In the genomic region with DNA sequence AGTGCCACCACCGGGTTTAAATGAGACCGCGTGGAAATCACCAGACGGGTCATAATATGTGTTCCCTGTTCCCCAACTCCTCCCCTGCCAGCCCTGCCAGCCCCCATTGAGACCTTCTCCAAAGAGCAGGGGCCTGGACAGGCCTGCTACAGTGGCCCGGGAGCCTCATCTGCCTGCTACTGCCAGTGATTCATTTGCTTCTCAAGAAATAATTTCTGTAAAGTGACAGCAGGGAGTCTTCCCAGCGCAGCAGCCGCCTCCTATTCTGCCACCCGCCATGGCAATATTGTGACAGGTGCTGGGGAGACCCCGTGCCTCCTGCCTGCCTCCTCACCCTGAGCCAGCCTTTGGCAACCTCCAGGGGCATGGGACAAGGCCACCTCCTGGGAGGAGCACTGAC, we compare ENCODE assay signal across 11 cellular contexts. TPM values are rescaled to one million over a fixed set of nuclear protein-coding genes. Genes with fewer than 3 reads are reported as not detected.
A peak's percentile ranks its signal among the peaks of the same experiment; 100 is the strongest.
DNase-seq lines count a peak whose midpoint lies in the region; ATAC-seq and TF ChIP-seq lines count a peak whose summit lies in the region.
"Had no signal": no experiment of that assay in that cellular context is flagged by ENCODE, and none has a peak within 500 bp of the region (broad histone marks: within the 10 kb centered on the region; RNA-seq: fewer than 3 reads in every experiment).

No MANE protein-coding gene starts in this region.

- CTCF ChIA-PET in Caco-2 (lab: Charles Lee) = no interaction called here

- H3K27me3 ChIP-seq in RWPE2 (ENCODE audit: insufficient read depth, poor library complexity, severe bottlenecking) (no peaks in the 10 kb centered on the region), Caco-2 (replicated peaks; ENCODE audit: control insufficient read depth, insufficient read depth, low read length) (no peaks in the 10 kb centered on the region)
- no peaks in the 10 kb centered on the region for H3K27me3 ChIP-seq in effector memory CD4-positive, alpha-beta T cell (replicated peaks; ENCODE audit: control insufficient read depth, insufficient read depth, low read length, poor library complexity, severe bottlenecking)
- H3K27me3 ChIP-seq: SJCRH30 had no signal

- H3K9me3 ChIP-seq in RWPE2 (ENCODE audit: severe bottlenecking) (no peaks in the 10 kb centered on the region), Caco-2 (no peaks in the 10 kb centered on the region)
- no peaks in the 10 kb centered on the region for H3K9me3 ChIP-seq in effector memory CD4-positive, alpha-beta T cell (ENCODE audit: control insufficient read depth, low read length)
- H3K9me3 ChIP-seq: SJCRH30 had no signal

- no TSS peak for BruUV-seq in Caco-2 (replicated peaks; lab: Mats Ljungman, UMichigan)

- DNase-seq in CD14-positive monocyte (ENCODE audit: low spot score) = no peak
- DNase-seq in RWPE2 (ENCODE audit: low spot score) = no peak
- DNase-seq in effector memory CD4-positive, alpha-beta T cell = no peak
- DNase-seq in osteocyte (ENCODE audit: extremely low spot score, unreplicated experiment) = no peak
- DNase-seq in NCI-H2081 treated with DMSO at 0.1 percent for 48 hours (lab: John Stamatoyannopoulos, UW) = no peak
- no peak for DNase-seq in DMS153 treated with DMSO at 0.1 percent for 48 hours (lab: John Stamatoyannopoulos, UW; ENCODE audit: unreplicated experiment)
- no peak for DNase-seq in Caco-2
- DNase-seq: Calu3, NCI-H226, SJCRH30 had no signal

- H3K27ac Mint-ChIP-seq in CD14-positive monocyte (peak overlapping the region in 4 of 7 donors; percentile 8 to 63 (median 18)), osteocyte (ENCODE audit: unreplicated experiment) (peak overlapping the region; percentile 97), Caco-2 (ENCODE audit: unreplicated experiment) (no peak overlapping the region)

- no peak for ATAC-seq in RWPE2 (ENCODE audit: low read depth)
- no peak for ATAC-seq in GM18498 (IDR thresholded peaks at IDR 0.05; ENCODE audit: unreplicated experiment)

- H3K36me3 Mint-ChIP-seq in CD14-positive monocyte (peaks cover 11 to 12% of the 10 kb centered on the region in 2 donors), osteocyte (ENCODE audit: unreplicated experiment) (no peaks in the 10 kb centered on the region), Caco-2 (ENCODE audit: insufficient read depth, unreplicated experiment) (peaks cover 14% of the 10 kb centered on the region)

- H3K4me1 Mint-ChIP-seq in CD14-positive monocyte (peaks cover 77% of the 10 kb centered on the region), osteocyte (ENCODE audit: unreplicated experiment) (peaks cover 69% of the 10 kb centered on the region), Caco-2 (ENCODE audit: low read depth, unreplicated experiment) (peaks cover 24% of the 10 kb centered on the region)

- H3K4me3 ChIP-seq in RWPE2 (ENCODE audit: severe bottlenecking) (no peak overlapping the region), Caco-2 (ENCODE audit: low read depth, low read length) (no peak overlapping the region)
- peak overlapping the region; percentile 48 for H3K4me3 ChIP-seq in effector memory CD4-positive, alpha-beta T cell (ENCODE audit: insufficient read depth, low read depth, low read length, poor library complexity, severe bottlenecking)
- H3K4me3 ChIP-seq: SJCRH30 had no signal

- intact Hi-C loops in CD14-positive monocyte (cut with micrococcal nuclease) = no loop called here
- intact Hi-C loops in Caco-2 (cut with micrococcal nuclease; ENCODE audit: unreplicated experiment) = no loop called here

- peaks cover 53% of the 10 kb centered on the region for H3K4me1 ChIP-seq in RWPE2 (ENCODE audit: insufficient read depth, poor library complexity, severe bottlenecking)
- H3K4me1 ChIP-seq in effector memory CD4-positive, alpha-beta T cell (ENCODE audit: control insufficient read depth, insufficient read depth, low read length, poor library complexity, severe bottlenecking) = peaks cover 86% of the 10 kb centered on the region
- H3K4me1 ChIP-seq in Caco-2 = peaks cover 29% of the 10 kb centered on the region

- no peaks in the 10 kb centered on the region for H3K9me3 Mint-ChIP-seq in CD14-positive monocyte
- no peaks in the 10 kb centered on the region for H3K9me3 Mint-ChIP-seq in osteocyte (ENCODE audit: unreplicated experiment)
- no peaks in the 10 kb centered on the region for H3K9me3 Mint-ChIP-seq in Caco-2 (ENCODE audit: unreplicated experiment)

- no peak for TF ChIP-seq CTCF in CD14-positive monocyte (IDR thresholded peaks at IDR 0.05)
- no peak for TF ChIP-seq CTCF in RWPE2 (IDR thresholded peaks at IDR 0.05; ENCODE audit: poor library complexity, severe bottlenecking)
- no peak for TF ChIP-seq CTCF in osteocyte (IDR thresholded peaks at IDR 0.05)
- no peak for TF ChIP-seq CTCF in Caco-2 (IDR thresholded peaks at IDR 0.05; ENCODE audit: insufficient read depth in 1 of 2, low read depth in 1 of 2, low read length in 1 of 2, severe bottlenecking in 1 of 2, unreplicated experiment in 1 of 2)

- no peak overlapping the region for H3K4me3 Mint-ChIP-seq in CD14-positive monocyte
- no peak overlapping the region for H3K4me3 Mint-ChIP-seq in osteocyte (ENCODE audit: unreplicated experiment)
- H3K4me3 Mint-ChIP-seq in Caco-2 (ENCODE audit: unreplicated experiment) = no peak overlapping the region

- H3K27me3 Mint-ChIP-seq in CD14-positive monocyte (ENCODE audit: low read depth in 3 of 3) (peaks cover 0 to 6% (median 2%) of the 10 kb centered on the region in 3 donors), osteocyte (ENCODE audit: unreplicated experiment) (no peaks in the 10 kb centered on the region), Caco-2 (ENCODE audit: insufficient read depth, unreplicated experiment) (no peaks in the 10 kb centered on the region)

- peaks cover 26% of the 10 kb centered on the region for H3K36me3 ChIP-seq in RWPE2 (ENCODE audit: low read depth)
- no peaks in the 10 kb centered on the region for H3K36me3 ChIP-seq in effector memory CD4-positive, alpha-beta T cell (ENCODE audit: control insufficient read depth, insufficient read depth, low read length)
- no peaks in the 10 kb centered on the region for H3K36me3 ChIP-seq in Caco-2 (ENCODE audit: control insufficient read depth, insufficient read depth, low read length)
- H3K36me3 ChIP-seq: SJCRH30 had no signal

- POLR2A ChIA-PET in Caco-2 (lab: Charles Lee) = no interaction called here

- peak overlapping the region; percentile 97 for H3K27ac ChIP-seq in RWPE2 (ENCODE audit: poor library complexity, severe bottlenecking)
- H3K27ac ChIP-seq in effector memory CD4-positive, alpha-beta T cell (ENCODE audit: insufficient read depth, low read length, poor library complexity, severe bottlenecking) = peak overlapping the region; percentile 99
- H3K27ac ChIP-seq: SJCRH30 had no signal

RNA-seq across cellular contexts. Expression of a gene that starts 8.9 kb away (rescaled TPM):
- polyA plus RNA-seq in CD14-positive monocyte = under 1 TPM; 0.78 to 0.94 TPM
- total RNA-seq in osteocyte (6.8 and 8.0 TPM in 2 replicates), Caco-2 (2022) (18.7 and 23.7 TPM in 2 replicates)

RNA-seq across cellular contexts. Expression of a gene that starts 45.2 kb away (rescaled TPM):
- polyA plus RNA-seq in CD14-positive monocyte = 1 to 10 TPM; 4.8 to 7.8 TPM
- 13.7 and 13.8 TPM in 2 replicates for total RNA-seq in osteocyte
- 15.3 and 18.0 TPM in 2 replicates for total RNA-seq in Caco-2 (2022)
